Comparison of ENCODE assay signal across 15 cellular contexts in genomic region chr13:22108283-22108897, GRCh38.
DNase-seq lines count a peak whose midpoint lies in the region; ATAC-seq and TF ChIP-seq lines count a peak whose summit lies in the region.
"Had no signal": no experiment of that assay in that cellular context is flagged by ENCODE, and none has a peak within 500 bp of the region (broad histone marks: within the 10 kb centered on the region; RNA-seq: fewer than 3 reads in every experiment).

No MANE protein-coding gene starts in this region.

- H3K27me3 Mint-ChIP-seq in nephron progenitor cell (ENCODE audit: low read depth, poor library complexity) (peaks cover 5% of the 10 kb centered on the region), endothelial cell (ENCODE audit: unreplicated experiment) (no peaks in the 10 kb centered on the region)

- H3K36me3 ChIP-seq in BJ (ENCODE audit: control insufficient read depth, insufficient read depth, low read length), result no peaks in the 10 kb centered on the region
- H3K36me3 ChIP-seq: cardiac muscle cell, prostate gland had no signal

- H3K27me3 ChIP-seq in BJ (ENCODE audit: control insufficient read depth, insufficient read depth, low read length) (no peaks in the 10 kb centered on the region), foreskin keratinocyte (no peaks in the 10 kb centered on the region)
- H3K27me3 ChIP-seq: cardiac muscle cell had no signal

- H3K4me1 ChIP-seq in foreskin keratinocyte, result no peaks in the 10 kb centered on the region
- H3K4me1 ChIP-seq: prostate gland had no signal

- TF ChIP-seq CTCF in BJ (IDR thresholded peaks at IDR 0.05; ENCODE audit: insufficient read depth, low read depth, low read length), result no peak
- TF ChIP-seq CTCF in nephron progenitor cell (IDR thresholded peaks at IDR 0.05), result no peak
- TF ChIP-seq CTCF in foreskin keratinocyte (conservative IDR thresholded peaks at IDR 0.05), result no peak
- no peak for TF ChIP-seq CTCF in endothelial cell (IDR thresholded peaks at IDR 0.05; ENCODE audit: unreplicated experiment)

- no peak for ATAC-seq in foreskin keratinocyte
- ATAC-seq in GM21528 (IDR thresholded peaks at IDR 0.05; ENCODE audit: low FRiP score, unreplicated experiment), result no peak
- ATAC-seq: Panc1 had no signal

- H3K9me3 Mint-ChIP-seq in nephron progenitor cell, result peaks cover 17% of the 10 kb centered on the region
- H3K9me3 Mint-ChIP-seq in endothelial cell (ENCODE audit: unreplicated experiment), result no peaks in the 10 kb centered on the region
- H3K9me3 Mint-ChIP-seq: type B pancreatic cell had no signal

- H3K27ac ChIP-seq in foreskin keratinocyte, result no peak overlapping the region
- H3K27ac ChIP-seq: cardiac muscle cell, prostate gland had no signal

- H3K36me3 Mint-ChIP-seq in nephron progenitor cell (ENCODE audit: low read depth), result peaks cover 15% of the 10 kb centered on the region
- no peaks in the 10 kb centered on the region for H3K36me3 Mint-ChIP-seq in endothelial cell (ENCODE audit: low read depth, unreplicated experiment)
- H3K36me3 Mint-ChIP-seq: type B pancreatic cell had no signal

- CTCF ChIA-PET in BJ (lab: Yijun Ruan, JAX), result no interaction called here

- H3K4me3 Mint-ChIP-seq in nephron progenitor cell, result no peak overlapping the region
- H3K4me3 Mint-ChIP-seq in endothelial cell (ENCODE audit: unreplicated experiment), result no peak overlapping the region
- H3K4me3 Mint-ChIP-seq: type B pancreatic cell had no signal

- H3K4me3 ChIP-seq in BJ (ENCODE audit: low read depth, low read length), result no peak overlapping the region
- H3K4me3 ChIP-seq: cardiac muscle cell, prostate gland had no signal

- POLR2A ChIA-PET in BJ (lab: Charles Lee), result no interaction called here

- H3K27ac Mint-ChIP-seq in nephron progenitor cell (peak overlapping the region; percentile 58), endothelial cell (ENCODE audit: unreplicated experiment) (no peak overlapping the region)
- H3K27ac Mint-ChIP-seq: type B pancreatic cell had no signal

- DNase-seq in BJ (ENCODE audit: low read depth) (peak; percentile 26), COLO829 (ENCODE audit: low spot score) (peak; percentile 39), astrocyte of the hippocampus (ENCODE audit: low read depth, low spot score) (peak; percentile 13), nephron progenitor cell (no peak), foreskin keratinocyte (no peak), endothelial cell (ENCODE audit: low spot score) (no peak)
- DNase-seq: activated CD4-positive, alpha-beta T cell treated with anti-CD3 and anti-CD28 coated beads for 4 hours; activated effector memory CD4-positive, alpha-beta T cell treated with anti-CD3 and anti-CD28 coated beads, Interleukin-2, amount 50 U/mL, for 16 hours; NCI-H1930; NCI-H524 treated with DMSO at 0.1 percent for 48 hours had no signal

- H3K4me1 Mint-ChIP-seq in nephron progenitor cell, result peaks cover 90% of the 10 kb centered on the region
- no peaks in the 10 kb centered on the region for H3K4me1 Mint-ChIP-seq in endothelial cell (ENCODE audit: unreplicated experiment)

Comparison
In these comparisons a context has a peak if more than half of its experiments do, and no peak if none do; other contexts are left out.
1. DNase-seq: peak in BJ (single experiment), COLO829 (single experiment) and astrocyte of the hippocampus (single experiment); none in nephron progenitor cell (single experiment), foreskin keratinocyte (0 of 2) and endothelial cell (single experiment).